Comparison of ENCODE assay signal across 17 cellular contexts in genomic region chr16:16071631-16072244, GRCh38.
DNase-seq lines count a peak whose midpoint lies in the region; ATAC-seq, FAIRE-seq and TF ChIP-seq lines count a peak whose summit lies in the region.
"Had no signal": no experiment of that assay in that cellular context is flagged by ENCODE, and none has a peak within 500 bp of the region (broad histone marks: within the 10 kb centered on the region; RNA-seq: fewer than 3 reads in every experiment).

No MANE protein-coding gene starts in this region.

- no peak for ATAC-seq in activated CD8-positive, alpha-beta memory T cell treated with anti-CD3 and anti-CD28 coated beads, Interleukin-2, amount 10 ng/mL, durations not matched to agents 7 days and 5 days
- ATAC-seq: activated naive CD8-positive, alpha-beta T cell treated with anti-CD3 and anti-CD28 coated beads, Interleukin-2, amount 50 U/mL, for 24 hours; HCT116 had no signal

- H3K9ac ChIP-seq in kidney (ENCODE audit: low read length in 2 of 2), result no peak overlapping the region

- H3K36me3 Mint-ChIP-seq in activated CD8-positive, alpha-beta memory T cell treated with anti-CD3 and anti-CD28 coated beads, Interleukin-2, amount 10 ng/mL, durations not matched to agents 7 days and 5 days, result peaks cover 28% of the 10 kb centered on the region
- H3K36me3 Mint-ChIP-seq in nephron progenitor cell (ENCODE audit: low read depth), result peaks cover 41% of the 10 kb centered on the region

- CTCF ChIA-PET in activated CD8-positive, alpha-beta memory T cell treated with anti-CD3 and anti-CD28 coated beads, Interleukin-2, amount 10 ng/mL, durations not matched to agents 7 days and 5 days (lab: Charles Lee), result interaction anchor here (1.0 to 1.4 kb wide), 2 partner anchors 8 to 10 kb away, joined by 3 to 4 read pairs; no protein-coding TSS in a partner anchor

- H3K27me3 Mint-ChIP-seq in activated CD8-positive, alpha-beta memory T cell treated with anti-CD3 and anti-CD28 coated beads, Interleukin-2, amount 10 ng/mL, durations not matched to agents 7 days and 5 days, result no peaks in the 10 kb centered on the region
- peaks cover 3% of the 10 kb centered on the region for H3K27me3 Mint-ChIP-seq in nephron progenitor cell (ENCODE audit: low read depth, poor library complexity)
- H3K27me3 Mint-ChIP-seq: activated naive CD8-positive, alpha-beta T cell treated with anti-CD3 and anti-CD28 coated beads, Interleukin-2, amount 50 U/mL, for 24 hours; IgD-negative memory B cell had no signal

- 24 to 25% methylated on average over 11 of the region's 11 CpGs for WGBS in thyroid gland, 2 donors

- no peaks in the 10 kb centered on the region for H3K9me3 ChIP-seq in thyroid gland
- H3K9me3 ChIP-seq in kidney (ENCODE audit: control insufficient read depth in 1 of 2, low read length in 2 of 2), result no peaks in the 10 kb centered on the region
- H3K9me3 ChIP-seq: right lobe of liver had no signal

- no peaks in the 10 kb centered on the region for H3K27me3 ChIP-seq in thyroid gland
- H3K27me3 ChIP-seq: right lobe of liver had no signal

- no peak for FAIRE-seq in kidney (lab: Jason Lieb, UNC)
- FAIRE-seq: GM12891 had no signal

- intact Hi-C loops in thyroid gland (cut with DNase I) (no loop called here), kidney (cut with DNase I) (no loop called here)

- no peak for TF ChIP-seq POLR2A in thyroid gland (IDR thresholded peaks at IDR 0.05)

- no peak for TF ChIP-seq CTCF in nephron progenitor cell (IDR thresholded peaks at IDR 0.05)
- TF ChIP-seq CTCF in thyroid gland (IDR thresholded peaks at IDR 0.05), result no peak
- TF ChIP-seq CTCF in kidney (IDR thresholded peaks at IDR 0.05; ENCODE audit: borderline replicate concordance, extremely low read depth, insufficient read depth), result no peak

- H3K4me1 ChIP-seq in thyroid gland, result peaks cover 54 to 71% of the 10 kb centered on the region in 2 donors
- H3K4me1 ChIP-seq in kidney (ENCODE audit: control insufficient read depth in 1 of 2, insufficient read depth in 1 of 2, low read depth in 1 of 2, low read length in 2 of 2), result peaks cover 7 to 16% of the 10 kb centered on the region in 2 donors
- H3K4me1 ChIP-seq: right lobe of liver had no signal

- H3K4me3 Mint-ChIP-seq in activated CD8-positive, alpha-beta memory T cell treated with anti-CD3 and anti-CD28 coated beads, Interleukin-2, amount 10 ng/mL, durations not matched to agents 7 days and 5 days, result no peak overlapping the region
- no peak overlapping the region for H3K4me3 Mint-ChIP-seq in nephron progenitor cell
- H3K4me3 Mint-ChIP-seq: activated naive CD8-positive, alpha-beta T cell treated with anti-CD3 and anti-CD28 coated beads, Interleukin-2, amount 50 U/mL, for 24 hours; T-helper 2 cell treated with Interferon-gamma antibody and Interleukin-4, amounts not matched to agents 5 μg/mL and 100 μg/mL, for 36 hours had no signal

- DNase-seq in activated CD8-positive, alpha-beta memory T cell treated with anti-CD3 and anti-CD28 coated beads, Interleukin-2, amount 10 ng/mL, durations not matched to agents 7 days and 5 days, result no peak
- DNase-seq in activated CD8-positive, alpha-beta memory T cell treated with anti-CD3 and anti-CD28 coated beads for 24 hours, result no peak
- DNase-seq in fibroblast of peridontal ligament (ENCODE audit: extremely low read depth) (peak; percentile 37), nephron progenitor cell (no peak), thyroid gland (peak; percentile 53 to 63), mucosa of gallbladder (ENCODE audit: low spot score) (no peak), kidney (no peak), DMS53 treated with DMSO at 0.1 percent for 48 hours (lab: John Stamatoyannopoulos, UW; ENCODE audit: unreplicated experiment) (no peak)
- DNase-seq: activated naive CD8-positive, alpha-beta T cell treated with anti-CD3 and anti-CD28 coated beads, Interleukin-2, amount 50 U/mL, for 24 hours; DMS79; effector memory CD4-positive, alpha-beta T cell; NCI-H2107; right lobe of liver had no signal

- H3K4me1 Mint-ChIP-seq in activated CD8-positive, alpha-beta memory T cell treated with anti-CD3 and anti-CD28 coated beads, Interleukin-2, amount 10 ng/mL, durations not matched to agents 7 days and 5 days, result peaks cover 20% of the 10 kb centered on the region
- H3K4me1 Mint-ChIP-seq in nephron progenitor cell, result peaks cover 35% of the 10 kb centered on the region

- H3K36me3 ChIP-seq in thyroid gland (peaks cover 3 to 9% of the 10 kb centered on the region in 2 donors), kidney (ENCODE audit: control insufficient read depth in 1 of 2, insufficient read depth in 2 of 2, low read length in 2 of 2) (peaks cover under 1 to 6% of the 10 kb centered on the region in 2 donors)
- H3K36me3 ChIP-seq: right lobe of liver had no signal

- H3K9me3 Mint-ChIP-seq in activated CD8-positive, alpha-beta memory T cell treated with anti-CD3 and anti-CD28 coated beads, Interleukin-2, amount 10 ng/mL, durations not matched to agents 7 days and 5 days (ENCODE audit: low read depth), result no peaks in the 10 kb centered on the region
- no peaks in the 10 kb centered on the region for H3K9me3 Mint-ChIP-seq in nephron progenitor cell
- H3K9me3 Mint-ChIP-seq: activated naive CD8-positive, alpha-beta T cell treated with anti-CD3 and anti-CD28 coated beads, Interleukin-2, amount 50 U/mL, for 24 hours; IgD-negative memory B cell; T-helper 2 cell treated with Interferon-gamma antibody and Interleukin-4, amounts not matched to agents 5 μg/mL and 100 μg/mL, for 36 hours had no signal

- H3K4me3 ChIP-seq in thyroid gland (replicated peaks in 1 of 3), result no peak overlapping the region
- H3K4me3 ChIP-seq in kidney (ENCODE audit: low read length in 2 of 2), result no peak overlapping the region
- H3K4me3 ChIP-seq: right lobe of liver had no signal

- peak overlapping the region; percentile 88 to 96 (median 88) for H3K27ac ChIP-seq in thyroid gland
- peak overlapping the region in 1 of 2 donors; percentile 41 for H3K27ac ChIP-seq in kidney (ENCODE audit: low read depth in 2 of 2, low read length in 2 of 2)
- H3K27ac ChIP-seq: right lobe of liver had no signal

- peak overlapping the region; percentile 36 for H3K27ac Mint-ChIP-seq in activated CD8-positive, alpha-beta memory T cell treated with anti-CD3 and anti-CD28 coated beads, Interleukin-2, amount 10 ng/mL, durations not matched to agents 7 days and 5 days
- peak overlapping the region; percentile 74 for H3K27ac Mint-ChIP-seq in nephron progenitor cell
- H3K27ac Mint-ChIP-seq: activated naive CD8-positive, alpha-beta T cell treated with anti-CD3 and anti-CD28 coated beads, Interleukin-2, amount 50 U/mL, for 24 hours; T-helper 2 cell treated with Interferon-gamma antibody and Interleukin-4, amounts not matched to agents 5 μg/mL and 100 μg/mL, for 36 hours had no signal

Comparison
In these comparisons a context has a peak if more than half of its experiments do, and no peak if none do; other contexts are left out.
1. DNase-seq: peak in fibroblast of peridontal ligament (single experiment) and thyroid gland (2 of 2); none in activated CD8-positive, alpha-beta memory T cell treated with anti-CD3 and anti-CD28 coated beads, Interleukin-2, amount 10 ng/mL, durations not matched to agents 7 days and 5 days (single experiment), activated CD8-positive, alpha-beta memory T cell treated with anti-CD3 and anti-CD28 coated beads for 24 hours (single experiment), nephron progenitor cell (single experiment), mucosa of gallbladder (single experiment), kidney (single experiment) and DMS53 treated with DMSO at 0.1 percent for 48 hours (single experiment).